In genomic region chr6:149056777-149057463, GRCh38 we compare ENCODE assay signal across 32 cellular contexts.
"Had no signal": no experiment of that assay in that cellular context is flagged by ENCODE, and none has a peak within 500 bp of the region (broad histone marks: within the 10 kb centered on the region; RNA-seq: fewer than 3 reads in every experiment).

No MANE protein-coding gene starts in this region.

- H3K36me3 ChIP-seq: adrenal gland, brain microvascular endothelial cell, gastroesophageal sphincter, sigmoid colon, vagina had no signal

- ATAC-seq: effector memory CD8-positive, alpha-beta T cell; gastroesophageal sphincter; naive thymus-derived CD4-positive, alpha-beta T cell; psoas muscle; stimulated activated effector memory CD8-positive, alpha-beta T cell treated with anti-CD3 and anti-CD28 coated beads, Interleukin-12 subunit alpha, Interleukin-12 subunit beta, amount 100 ng/mL, for 72 hours; stimulated activated naive CD8-positive, alpha-beta T cell treated with anti-CD3 and anti-CD28 coated beads, Interleukin-15, amount 100 ng/mL, for 72 hours had no signal

- H3K9me3 ChIP-seq: adrenal gland, gastroesophageal sphincter, psoas muscle, sigmoid colon, vagina had no signal

- DNase-seq: activated CD4-positive, alpha-beta memory T cell treated with anti-CD3 and anti-CD28 coated beads, Interleukin-2, amount 10 ng/mL, durations not matched to agents 7 days and 5 days; activated CD4-positive, alpha-beta T cell treated with anti-CD3 and anti-CD28 coated beads, Interleukin-2, amount 10 ng/mL, durations not matched to agents 7 days and 5 days; activated CD4-positive, CD25-positive, alpha-beta regulatory T cell treated with anti-CD3 and anti-CD28 coated beads, Interleukin-2, amount 50 U/mL, for 72 hours; activated effector memory CD4-positive, alpha-beta T cell treated with Interleukin-2 at 50 U/mL for 16 hours; activated naive CD4-positive, alpha-beta T cell treated with Interleukin-2 at 50 U/mL for 16 hours; activated naive CD8-positive, alpha-beta T cell treated with anti-CD3 and anti-CD28 coated beads for 36 hours; activated T-cell treated with anti-CD3 and anti-CD28 coated beads, Interleukin-2, amount 50 U/mL, for 48 hours; adrenal gland; brain microvascular endothelial cell; caudate nucleus; cortex of kidney; effector memory CD8-positive, alpha-beta T cell; hippocampal formation; left cardiac atrium; midbrain; naive thymus-derived CD4-positive, alpha-beta T cell; occipital lobe; psoas muscle; sigmoid colon; small intestine; stimulated activated CD4-positive, alpha-beta T cell treated with anti-CD3 and anti-CD28 coated beads, Interleukin-4, amount 100 ng/mL, for 24 hours; stimulated activated naive CD8-positive, alpha-beta T cell treated with anti-CD3 and anti-CD28 coated beads, Interleukin-15, amount 100 ng/mL, for 72 hours; substantia nigra; T-helper 1 cell had no signal

- H3K4me3 ChIP-seq: adrenal gland, gastroesophageal sphincter, psoas muscle, sigmoid colon, vagina had no signal

- H3K36me3 Mint-ChIP-seq: activated naive CD8-positive, alpha-beta T cell treated with anti-CD3 and anti-CD28 coated beads for 36 hours had no signal

- H3K27me3 ChIP-seq: adrenal gland, brain microvascular endothelial cell, gastroesophageal sphincter, sigmoid colon, vagina had no signal

- H3K27ac Mint-ChIP-seq: activated CD4-positive, alpha-beta memory T cell treated with anti-CD3 and anti-CD28 coated beads, Interleukin-2, amount 10 ng/mL, durations not matched to agents 7 days and 5 days; activated CD4-positive, alpha-beta T cell treated with anti-CD3 and anti-CD28 coated beads, Interleukin-2, amount 10 ng/mL, durations not matched to agents 7 days and 5 days; activated naive CD8-positive, alpha-beta T cell treated with anti-CD3 and anti-CD28 coated beads for 36 hours; effector memory CD8-positive, alpha-beta T cell; memory B cell; stimulated activated effector memory CD8-positive, alpha-beta T cell treated with anti-CD3 and anti-CD28 coated beads, Interleukin-12 subunit alpha, Interleukin-12 subunit beta, amount 100 ng/mL, for 72 hours; stimulated activated naive CD8-positive, alpha-beta T cell treated with anti-CD3 and anti-CD28 coated beads, Interleukin-15, amount 100 ng/mL, for 72 hours; T-helper 2 cell treated with Interferon-gamma antibody and Interleukin-4, amounts not matched to agents 5 μg/mL and 100 μg/mL, for 36 hours; type B pancreatic cell had no signal

- H3K9me3 Mint-ChIP-seq: activated CD4-positive, alpha-beta memory T cell treated with anti-CD3 and anti-CD28 coated beads, Interleukin-2, amount 10 ng/mL, durations not matched to agents 7 days and 5 days; activated CD4-positive, alpha-beta T cell treated with anti-CD3 and anti-CD28 coated beads, Interleukin-2, amount 10 ng/mL, durations not matched to agents 7 days and 5 days; activated naive CD8-positive, alpha-beta T cell treated with anti-CD3 and anti-CD28 coated beads for 36 hours; effector memory CD8-positive, alpha-beta T cell; memory B cell; neural crest cell; stimulated activated effector memory CD8-positive, alpha-beta T cell treated with anti-CD3 and anti-CD28 coated beads, Interleukin-12 subunit alpha, Interleukin-12 subunit beta, amount 100 ng/mL, for 72 hours; stimulated activated naive CD8-positive, alpha-beta T cell treated with anti-CD3 and anti-CD28 coated beads, Interleukin-15, amount 100 ng/mL, for 72 hours; type B pancreatic cell had no signal

- H3K27me3 Mint-ChIP-seq: activated CD4-positive, alpha-beta memory T cell treated with anti-CD3 and anti-CD28 coated beads, Interleukin-2, amount 10 ng/mL, durations not matched to agents 7 days and 5 days; activated CD4-positive, alpha-beta T cell treated with anti-CD3 and anti-CD28 coated beads, Interleukin-2, amount 10 ng/mL, durations not matched to agents 7 days and 5 days; activated naive CD8-positive, alpha-beta T cell treated with anti-CD3 and anti-CD28 coated beads for 36 hours; effector memory CD8-positive, alpha-beta T cell; memory B cell; naive thymus-derived CD4-positive, alpha-beta T cell; stimulated activated naive CD8-positive, alpha-beta T cell treated with anti-CD3 and anti-CD28 coated beads, Interleukin-15, amount 100 ng/mL, for 72 hours; type B pancreatic cell had no signal

- H3K4me1 ChIP-seq: psoas muscle had no signal

- H3K27ac ChIP-seq: adrenal gland, brain microvascular endothelial cell, gastroesophageal sphincter, parathyroid adenoma, psoas muscle, sigmoid colon, vagina had no signal

- H3K4me3 Mint-ChIP-seq: activated CD4-positive, alpha-beta memory T cell treated with anti-CD3 and anti-CD28 coated beads, Interleukin-2, amount 10 ng/mL, durations not matched to agents 7 days and 5 days; activated CD4-positive, alpha-beta T cell treated with anti-CD3 and anti-CD28 coated beads, Interleukin-2, amount 10 ng/mL, durations not matched to agents 7 days and 5 days; activated naive CD8-positive, alpha-beta T cell treated with anti-CD3 and anti-CD28 coated beads for 36 hours; effector memory CD8-positive, alpha-beta T cell; memory B cell; naive thymus-derived CD4-positive, alpha-beta T cell; neural crest cell; stimulated activated effector memory CD8-positive, alpha-beta T cell treated with anti-CD3 and anti-CD28 coated beads, Interleukin-12 subunit alpha, Interleukin-12 subunit beta, amount 100 ng/mL, for 72 hours; stimulated activated naive CD8-positive, alpha-beta T cell treated with anti-CD3 and anti-CD28 coated beads, Interleukin-15, amount 100 ng/mL, for 72 hours; T-helper 2 cell treated with Interferon-gamma antibody and Interleukin-4, amounts not matched to agents 5 μg/mL and 100 μg/mL, for 36 hours; type B pancreatic cell had no signal
